ENCODE assay signal across 8 cellular contexts in the genomic region with DNA sequence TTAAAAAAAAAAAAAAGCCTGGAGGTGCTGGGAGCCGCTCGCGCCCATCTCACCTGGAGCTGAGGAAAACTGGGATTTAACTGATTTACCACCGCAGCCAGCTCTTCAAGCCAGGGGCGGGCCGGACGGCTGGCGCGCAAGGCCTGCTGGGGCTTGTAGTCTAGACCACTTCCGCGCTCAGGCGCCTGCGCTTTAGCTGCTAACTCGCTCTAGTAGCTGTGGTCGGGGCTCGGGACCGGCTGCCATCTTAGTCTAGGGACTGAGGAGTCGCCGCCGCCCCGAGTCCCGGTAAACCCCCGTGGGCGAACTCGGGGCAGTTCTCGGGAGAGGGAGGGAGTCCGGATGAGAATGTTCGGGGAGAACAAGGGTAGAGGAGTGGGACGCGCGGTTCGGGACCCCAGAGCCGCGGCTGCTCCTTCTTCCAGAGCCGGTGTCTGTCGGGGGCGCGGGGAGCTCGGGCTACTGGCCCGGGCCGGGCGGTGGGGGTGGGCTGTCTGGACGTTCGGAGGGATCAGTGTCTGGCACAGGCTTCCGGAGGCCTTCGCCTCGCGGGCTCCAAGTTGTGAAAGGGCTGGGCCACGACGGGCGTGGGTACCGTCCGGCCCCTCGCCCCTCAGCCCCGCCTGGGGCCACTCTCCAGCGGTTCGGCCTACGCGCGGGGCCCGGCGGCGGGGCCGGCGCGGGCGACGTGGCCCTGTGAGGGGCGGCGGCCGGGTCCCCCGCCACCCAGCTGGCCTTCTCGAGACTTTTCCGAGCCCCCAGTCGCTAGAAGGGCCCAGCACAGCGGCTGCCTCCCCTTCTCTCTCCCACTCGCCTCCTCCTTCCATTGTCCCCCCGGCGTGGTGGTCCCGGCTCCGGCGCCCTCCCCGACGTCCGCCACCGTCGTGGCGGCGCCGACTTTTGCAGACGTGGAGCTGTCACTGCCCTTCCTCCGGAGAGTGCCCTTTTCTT. TPM values are rescaled to one million over a fixed set of nuclear protein-coding genes. Genes with fewer than 3 reads are reported as not detected.
DNase-seq lines count a peak whose midpoint lies in the region; ATAC-seq and TF ChIP-seq lines count a peak whose summit lies in the region.

TSS of gene ITCH (plus strand) at position 212 of the 951 bp plus-strand sequence. CDS start 30,539 bp downstream, outside the sequence.

- peaks cover 52% of the 10 kb centered on the region for H3K79me2 ChIP-seq in SK-N-SH (ENCODE audit: insufficient read depth)

- peak within 1 kb of the TSS; percentile 92 for H3K9ac ChIP-seq in SK-N-SH

- intact Hi-C loops in testis (cut with DNase I; ENCODE audit: low total_unique reads), result no loop called here

- H3K27me3 ChIP-seq in SK-N-SH (ENCODE audit: insufficient read depth) (no peaks in the 10 kb centered on the region), testis (no peaks in the 10 kb centered on the region)

- no peaks in the 10 kb centered on the region for H3K9me2 ChIP-seq in SK-N-SH

- 1% methylated on average over 44 of the region's 92 CpGs for WGBS in SK-N-SH (ENCODE audit: low lambda C conversion rate)
- WGBS in testis, 2 donors, result 1% methylated on average over 24 to 72 of the region's 92 CpGs

- peaks cover 2 to 11% of the 10 kb centered on the region in 2 experiments; a peak in 2 of 4 replicates for H3K4me1 ChIP-seq in SK-N-SH (ENCODE audit: control insufficient read depth in 1 of 2, insufficient read depth in 2 of 2, low read depth in 1 of 2, low read length in 1 of 2)
- peaks cover 15% of the 10 kb centered on the region for H3K4me1 ChIP-seq in testis

- H3F3A ChIP-seq in SK-N-SH (replicated peaks; ENCODE audit: insufficient read depth), result peaks cover 9% of the 10 kb centered on the region

- H3K36me3 Mint-ChIP-seq in activated naive CD4-positive, alpha-beta T cell treated with anti-CD3 and anti-CD28 coated beads, Interleukin-2, amount 50 U/mL, for 24 hours, result peaks cover 5% of the 10 kb centered on the region

- peak within 1 kb of the TSS; percentile 82 for H2AFZ ChIP-seq in SK-N-SH (ENCODE audit: low read depth)

- H3K27ac Mint-ChIP-seq in activated naive CD4-positive, alpha-beta T cell treated with anti-CD3 and anti-CD28 coated beads, Interleukin-2, amount 50 U/mL, for 24 hours, result peak within 1 kb of the TSS; percentile 99

- ATAC-seq in HG02571 (IDR thresholded peaks at IDR 0.05; ENCODE audit: unreplicated experiment) (peak; percentile 96), omental fat pad (ENCODE audit: low FRiP score) (peak; percentile 99)

- peak within 1 kb of the TSS; percentile 99 for H3K4me3 Mint-ChIP-seq in activated naive CD4-positive, alpha-beta T cell treated with anti-CD3 and anti-CD28 coated beads, Interleukin-2, amount 50 U/mL, for 24 hours

- peaks cover 41% of the 10 kb centered on the region for H4K20me1 ChIP-seq in SK-N-SH (ENCODE audit: insufficient read depth)

- DNase-seq in GM04504 (ENCODE audit: low read depth) (peak; percentile 88), NCI-H1048 (lab: John Stamatoyannopoulos, UW) (peak; percentile 88), SK-N-SH (peak; percentile 96), glomerular endothelial cell (ENCODE audit: extremely low read depth, low read depth, low spot score) (peak; percentile 66), omental fat pad (ENCODE audit: low spot score) (peak; percentile 88), testis (peak; percentile 98)

- H3K4me2 ChIP-seq in SK-N-SH, result peak within 1 kb of the TSS; percentile 81

- H3K27ac ChIP-seq in SK-N-SH (ENCODE audit: low read depth in 2 of 2, low read length in 1 of 2) (peak within 1 kb of the TSS; percentile 77 to 89), testis (peak within 1 kb of the TSS; percentile 95 to 98)

- peaks cover 0 to 26% of the 10 kb centered on the region in 2 experiments for H3K36me3 ChIP-seq in SK-N-SH (replicated peaks in 1 of 2; ENCODE audit: control insufficient read depth in 1 of 2, insufficient read depth in 2 of 2, low read length in 1 of 2)
- no peaks in the 10 kb centered on the region for H3K36me3 ChIP-seq in testis (ENCODE audit: low read depth, missing control alignments)

- peak within 1 kb of the TSS; percentile 68 to 92 for H3K4me3 ChIP-seq in SK-N-SH (ENCODE audit: low read depth in 2 of 2, low read length in 1 of 2)
- H3K4me3 ChIP-seq in testis, result peak within 1 kb of the TSS; percentile 86 to 88

- no peak for TF ChIP-seq EP300 in SK-N-SH (IDR thresholded peaks at IDR 0.05; ENCODE audit: borderline replicate concordance in 1 of 2, low read depth in 1 of 2, low read length in 1 of 2)

- H3K4me1 Mint-ChIP-seq in activated naive CD4-positive, alpha-beta T cell treated with anti-CD3 and anti-CD28 coated beads, Interleukin-2, amount 50 U/mL, for 24 hours, result peaks cover 43% of the 10 kb centered on the region

- H3K9me3 ChIP-seq in SK-N-SH (no peaks in the 10 kb centered on the region), testis (no peaks in the 10 kb centered on the region)

- TF ChIP-seq RAD21 in SK-N-SH (IDR thresholded peaks at IDR 0.05; ENCODE audit: low read length), result no peak

- peak; percentile 90 for TF ChIP-seq POLR2A in testis (IDR thresholded peaks at IDR 0.05)

- H3K9me3 Mint-ChIP-seq in activated naive CD4-positive, alpha-beta T cell treated with anti-CD3 and anti-CD28 coated beads, Interleukin-2, amount 50 U/mL, for 24 hours, result no peaks in the 10 kb centered on the region

- POLR2A ChIA-PET in SK-N-SH (lab: Yijun Ruan, JAX), result interaction anchor here (0.6 to 1.9 kb wide), 10 partner anchors 8 to 1905 kb away, joined by 3 to 14 read pairs (median 6); partner anchors contain the start of genes AHCY, DYNLRB1, MAP1LC3A and PXMP4

- CTCF ChIA-PET in SK-N-SH (lab: Yijun Ruan, JAX), result interaction anchor here (1.0 to 3.1 kb wide), 5 partner anchors 9 to 173 kb away, joined by 3 to 25 read pairs (median 4); no protein-coding TSS in a partner anchor

- H3K27me3 Mint-ChIP-seq in activated naive CD4-positive, alpha-beta T cell treated with anti-CD3 and anti-CD28 coated beads, Interleukin-2, amount 50 U/mL, for 24 hours, result no peaks in the 10 kb centered on the region

- TF ChIP-seq CTCF in SK-N-SH (IDR thresholded peaks at IDR 0.05) (no peak), omental fat pad (IDR thresholded peaks at IDR 0.05) (no peak), testis (IDR thresholded peaks at IDR 0.05) (no peak)

TF ChIP-seq in SK-N-SH, 30 proteins besides CTCF, POLR2A, EP300 and RAD21 (continues in another document):
- TF ChIP-seq SMC3 (IDR thresholded peaks at IDR 0.05; ENCODE audit: low read depth, low read length) (no peak), JUND (IDR thresholded peaks at IDR 0.05) (no peak), GATA2 (CRISPR knock-in tag; IDR thresholded peaks at IDR 0.05) (no peak), NRF1 (IDR thresholded peaks at IDR 0.05; ENCODE audit: low read depth, low read length) (peak; percentile 79), NFIC (IDR thresholded peaks at IDR 0.05; ENCODE audit: borderline replicate concordance) (no peak), RXRA (IDR thresholded peaks at IDR 0.05; ENCODE audit: borderline replicate concordance, low read depth) (no peak), USF2 (IDR thresholded peaks at IDR 0.05; ENCODE audit: borderline replicate concordance, low read depth, low read length) (no peak), TCF12 (IDR thresholded peaks at IDR 0.05) (no peak), RCOR1 (IDR thresholded peaks at IDR 0.05; ENCODE audit: low read length) (no peak), FOXM1 (IDR thresholded peaks at IDR 0.05; ENCODE audit: low read depth) (no peak), MEF2A (IDR thresholded peaks at IDR 0.05; ENCODE audit: borderline replicate concordance, low read depth) (no peak), YY1 (IDR thresholded peaks at IDR 0.05; ENCODE audit: low read depth) (peak; percentile 88), CHD2 (IDR thresholded peaks at IDR 0.05; ENCODE audit: low read length, partially characterized antibody) (peak; percentile 67), ELF1 (IDR thresholded peaks at IDR 0.05) (peak; percentile 87), RFX5 (IDR thresholded peaks at IDR 0.05; ENCODE audit: low read length) (no peak), TAF1 (IDR thresholded peaks at IDR 0.05; ENCODE audit: borderline replicate concordance, low read depth, low read length) (peak; percentile 80), MXI1 (IDR thresholded peaks at IDR 0.05; ENCODE audit: low read depth, low read length) (peak; percentile 85)
- TF ChIP-seq, protein P1, sequence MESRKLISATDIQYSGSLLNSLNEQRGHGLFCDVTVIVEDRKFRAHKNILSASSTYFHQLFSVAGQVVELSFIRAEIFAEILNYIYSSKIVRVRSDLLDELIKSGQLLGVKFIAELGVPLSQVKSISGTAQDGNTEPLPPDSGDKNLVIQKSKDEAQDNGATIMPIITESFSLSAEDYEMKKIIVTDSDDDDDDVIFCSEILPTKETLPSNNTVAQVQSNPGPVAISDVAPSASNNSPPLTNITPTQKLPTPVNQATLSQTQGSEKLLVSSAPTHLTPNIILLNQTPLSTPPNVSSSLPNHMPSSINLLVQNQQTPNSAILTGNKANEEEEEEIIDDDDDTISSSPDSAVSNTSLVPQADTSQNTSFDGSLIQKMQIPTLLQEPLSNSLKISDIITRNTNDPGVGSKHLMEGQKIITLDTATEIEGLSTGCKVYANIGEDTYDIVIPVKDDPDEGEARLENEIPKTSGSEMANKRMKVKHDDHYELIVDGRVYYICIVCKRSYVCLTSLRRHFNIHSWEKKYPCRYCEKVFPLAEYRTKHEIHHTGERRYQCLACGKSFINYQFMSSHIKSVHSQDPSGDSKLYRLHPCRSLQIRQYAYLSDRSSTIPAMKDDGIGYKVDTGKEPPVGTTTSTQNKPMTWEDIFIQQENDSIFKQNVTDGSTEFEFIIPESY (IDR thresholded peaks at IDR 0.05; ENCODE audit: borderline replicate concordance, low read depth), result no peak

RNA-seq across cellular contexts. Expression of gene ITCH, which starts in this region (rescaled TPM):
- 3.8 and 4.1 TPM in 2 replicates for polyA plus RNA-seq in SK-N-SH (2012; rRNA removed)
- 5.5 and 6.7 TPM in 2 replicates for polyA plus RNA-seq in SK-N-SH (2012; cell fraction: cytosol; rRNA removed)
- polyA plus RNA-seq in SK-N-SH (2012; cell fraction: nucleus; rRNA removed), result 3.1 and 6.3 TPM in 2 replicates
- total RNA-seq in glomerular endothelial cell, result 39.1 and 42.8 TPM in 2 replicates
- 10 to 100 TPM; 50.3 to 67.6 (median 55.2) TPM for total RNA-seq in omental fat pad
- 100 to 1,000 TPM in 1 of 2 donors, 10 to 100 TPM in 1; 88.1 to 107 TPM for total RNA-seq in testis
- polyA plus RNA-seq in testis (ENCODE audit: insufficient read depth, low read depth, low replicate concordance), result 75.4 TPM

Comparison
In these comparisons a context has a peak if more than half of its experiments do, and no peak if none do; other contexts are left out.
1. Peak in every context shown above with its lines: DNase-seq, ATAC-seq, H3K4me3 ChIP-seq and H3K27ac ChIP-seq.